Comparison of ENCODE assay signal across 25 cellular contexts in genomic region chr4:3112241-3112978, GRCh38. TPM values are rescaled to one million over a fixed set of nuclear protein-coding genes. Genes with fewer than 3 reads are reported as not detected.
DNase-seq lines count a peak whose midpoint lies in the region; ATAC-seq, FAIRE-seq and TF ChIP-seq lines count a peak whose summit lies in the region.
"Had no signal": no experiment of that assay in that cellular context is flagged by ENCODE, and none has a peak within 500 bp of the region (broad histone marks: within the 10 kb centered on the region; RNA-seq: fewer than 3 reads in every experiment).

No MANE protein-coding gene starts in this region.

- WGBS in pancreas, 2 donors, result 76 to 78% methylated on average over 6 of the region's 6 CpGs

- intact Hi-C loops in pancreas (cut with DNase I), result no loop called here

- H3K36me3 ChIP-seq in ACC112 (ENCODE audit: insufficient read depth, low read length) (peaks cover 24% of the 10 kb centered on the region), right atrium auricular region (peaks cover 24% of the 10 kb centered on the region), pancreas (peaks cover 0 to 22% (median 14%) of the 10 kb centered on the region in 3 donors)

- no peak overlapping the region for H2AFZ ChIP-seq in ACC112 (ENCODE audit: low read length, unreplicated experiment)

- H3K27me3 ChIP-seq in ACC112 (ENCODE audit: insufficient read depth, low read length) (no peaks in the 10 kb centered on the region), right atrium auricular region (no peaks in the 10 kb centered on the region), pancreas (no peaks in the 10 kb centered on the region)
- H3K27me3 ChIP-seq: colonic mucosa, foreskin keratinocyte had no signal

- H3K9me3 ChIP-seq in right atrium auricular region (no peaks in the 10 kb centered on the region), pancreas (no peaks in the 10 kb centered on the region)
- H3K9me3 ChIP-seq: colonic mucosa had no signal

- H3K27ac ChIP-seq in ACC112 (ENCODE audit: low read depth, low read length) (peak overlapping the region; percentile 55), right atrium auricular region (peak overlapping the region; percentile 38 to 57), pancreas (no peak overlapping the region)
- H3K27ac ChIP-seq: colonic mucosa, foreskin keratinocyte had no signal

- no peak overlapping the region for H3K4me3 ChIP-seq in ACC112 (ENCODE audit: low read depth, low read length)
- no peak overlapping the region for H3K4me3 ChIP-seq in right atrium auricular region
- H3K4me3 ChIP-seq in pancreas, result no peak overlapping the region
- H3K4me3 ChIP-seq: colonic mucosa had no signal

- H3K4me1 ChIP-seq in ACC112 (ENCODE audit: control insufficient read depth, insufficient read depth, low read length, unreplicated experiment), result peaks cover 62% of the 10 kb centered on the region
- peaks cover 0 to 48% of the 10 kb centered on the region in 2 donors for H3K4me1 ChIP-seq in right atrium auricular region
- H3K4me1 ChIP-seq in pancreas, result peaks cover 0 to 11% (median 9%) of the 10 kb centered on the region in 3 donors
- H3K4me1 ChIP-seq: colonic mucosa had no signal

- ATAC-seq in pancreas, result peak; percentile 21 to 48 (median 32)
- ATAC-seq: activated T-cell treated with anti-CD3 and anti-CD28 coated beads, Interleukin-2, amount 50 U/mL, for 4 hours; left colon had no signal

- peak; percentile 93 for DNase-seq in amniotic epithelial cell (ENCODE audit: low read depth)
- DNase-seq in right atrium auricular region (ENCODE audit: low spot score), result no peak
- DNase-seq in pancreas, result no peak
- no peak for DNase-seq in SIG-M5 (lab: John Stamatoyannopoulos, UW)
- DNase-seq in stimulated activated CD4-positive, alpha-beta T cell treated with anti-CD3 and anti-CD28 coated beads, Interleukin-1b, Interleukin-23, amount 100 ng/mL, for 48 hours, result no peak
- no peak for DNase-seq in SK-N-DZ (ENCODE audit: low spot score)
- DNase-seq in stimulated activated CD4-positive, alpha-beta T cell treated with anti-CD3 and anti-CD28 coated beads, Interleukin-2, amount 100 ng/mL, for 24 hours, result no peak
- DNase-seq: activated naive CD4-positive, alpha-beta T cell treated with anti-CD3 and anti-CD28 coated beads, Interleukin-2, amount 50 U/mL, for 16 hours; activated T-cell treated with anti-CD3 and anti-CD28 coated beads, Interleukin-2, amount 50 U/mL, for 4 hours; CD4-positive, CD25-positive, alpha-beta regulatory T cell; colonic mucosa; DMS153; left colon; NCI-H1436 treated with DMSO at 0.1 percent for 48 hours; NCI-H524 treated with DMSO at 0.1 percent for 48 hours; occipital lobe; SHP77 treated with DMSO at 0.1 percent for 48 hours; stimulated activated CD4-positive, alpha-beta T cell treated with anti-CD3 and anti-CD28 coated beads, Interleukin-4, amount 100 ng/mL, for 1 hour had no signal

- FAIRE-seq in pancreas (lab: Jason Lieb, UNC), result no peak
- FAIRE-seq: endometrium, GM12892, H54, HTR-8/SVneo had no signal

- H3K79me2 ChIP-seq in ACC112 (ENCODE audit: control insufficient read depth, insufficient read depth, low read length, unreplicated experiment), result peaks cover 9% of the 10 kb centered on the region

- TF ChIP-seq CTCF in right atrium auricular region (IDR thresholded peaks at IDR 0.05), result no peak
- TF ChIP-seq CTCF in pancreas (IDR thresholded peaks at IDR 0.05), result no peak

RNA-seq across cellular contexts. Expression of gene HTT, which starts 37.9 kb away (rescaled TPM):
- 10 to 100 TPM; 18.1 to 30.5 TPM for total RNA-seq in right atrium auricular region
- 10 to 100 TPM; 32.5 to 55.2 (median 42.7) TPM for total RNA-seq in pancreas
- polyA plus RNA-seq in pancreas, result 10 to 100 TPM; 23.1 to 52.8 TPM
- 6.9 and 11.7 TPM in 2 replicates for polyA plus RNA-seq in SK-N-DZ (2014; cell fraction: cytosol; rRNA removed)
- polyA plus RNA-seq in SK-N-DZ (2014; cell fraction: nucleus; rRNA removed), result 10.7 and 22.7 TPM in 2 replicates

RNA-seq across cellular contexts. Expression of gene HTT-AS, which starts 38.1 kb away (rescaled TPM):
- not detected for total RNA-seq in right atrium auricular region
- total RNA-seq in pancreas, result not detected
- polyA plus RNA-seq in pancreas, result not detected
- polyA plus RNA-seq in SK-N-DZ (2014; cell fraction: cytosol; rRNA removed), result not detected in 2 replicates
- polyA plus RNA-seq in SK-N-DZ (2014; cell fraction: nucleus; rRNA removed), result not detected in 2 replicates
- total RNA-seq: activated T-cell treated with anti-CD3 and anti-CD28 coated beads, Interleukin-2, amount 50 U/mL, for 4 hours; CD4-positive, CD25-positive, alpha-beta regulatory T cell; colonic mucosa; foreskin keratinocyte; left colon; occipital lobe; subcutaneous adipose tissue had no signal
- polyA plus RNA-seq: CD4-positive, CD25-positive, alpha-beta regulatory T cell; foreskin keratinocyte had no signal

Comparison
In these comparisons a context has a peak if more than half of its experiments do, and no peak if none do; other contexts are left out.
1. H3K27ac ChIP-seq: peak in ACC112 (single experiment) and right atrium auricular region (2 of 2); none in pancreas (0 of 4).